ENCODE assay signal across 10 cellular contexts in genomic region chr3:37956353-37957184, GRCh38. TPM values are rescaled to one million over a fixed set of nuclear protein-coding genes. Genes with fewer than 3 reads are reported as not detected.
DNase-seq lines count a peak whose midpoint lies in the region; ATAC-seq and TF ChIP-seq lines count a peak whose summit lies in the region.
"Had no signal": no experiment of that assay in that cellular context is flagged by ENCODE, and none has a peak within 500 bp of the region (broad histone marks: within the 10 kb centered on the region; RNA-seq: fewer than 3 reads in every experiment).

No MANE protein-coding gene starts in this region.

- intact Hi-C loops in testis (cut with DNase I; ENCODE audit: low total_unique reads), result no loop called here

- H3K4me1 Mint-ChIP-seq in activated CD4-positive, alpha-beta T cell treated with anti-CD3 and anti-CD28 coated beads, Interleukin-2, amount 10 ng/mL, durations not matched to agents 7 days and 5 days, result peaks cover 27% of the 10 kb centered on the region
- H3K4me1 Mint-ChIP-seq in activated naive CD8-positive, alpha-beta T cell treated with anti-CD3 and anti-CD28 coated beads, Interleukin-2, amount 10 ng/mL, durations not matched to agents 7 days and 5 days, result peaks cover 20% of the 10 kb centered on the region

- TF ChIP-seq POLR2A in testis (IDR thresholded peaks at IDR 0.05), result no peak

- H3K36me3 Mint-ChIP-seq in activated CD4-positive, alpha-beta T cell treated with anti-CD3 and anti-CD28 coated beads, Interleukin-2, amount 10 ng/mL, durations not matched to agents 7 days and 5 days (ENCODE audit: low read depth), result peaks cover 5% of the 10 kb centered on the region
- no peaks in the 10 kb centered on the region for H3K36me3 Mint-ChIP-seq in activated naive CD8-positive, alpha-beta T cell treated with anti-CD3 and anti-CD28 coated beads, Interleukin-2, amount 10 ng/mL, durations not matched to agents 7 days and 5 days

- H3K4me1 ChIP-seq in mesenchymal stem cell (ENCODE audit: control insufficient read depth, insufficient read depth, low read depth, low read length) (peaks cover 2% of the 10 kb centered on the region), testis (peaks cover 12% of the 10 kb centered on the region)

- H3K4me3 Mint-ChIP-seq in activated CD4-positive, alpha-beta T cell treated with anti-CD3 and anti-CD28 coated beads, Interleukin-2, amount 10 ng/mL, durations not matched to agents 7 days and 5 days, result no peak overlapping the region
- H3K4me3 Mint-ChIP-seq in activated naive CD8-positive, alpha-beta T cell treated with anti-CD3 and anti-CD28 coated beads, Interleukin-2, amount 10 ng/mL, durations not matched to agents 7 days and 5 days, result no peak overlapping the region

- H3K4me3 ChIP-seq in mesenchymal stem cell (ENCODE audit: insufficient read depth in 1 of 2, low read depth in 1 of 2, low read length in 2 of 2), result no peak overlapping the region
- H3K4me3 ChIP-seq in testis, result no peak overlapping the region
- H3K4me3 ChIP-seq: lung had no signal

- H3K9me3 ChIP-seq in mesenchymal stem cell (ENCODE audit: control insufficient read depth, low read length) (no peaks in the 10 kb centered on the region), testis (no peaks in the 10 kb centered on the region)

- peak overlapping the region in 1 of 2 experiments; percentile 29 for H3K14ac ChIP-seq in mesenchymal stem cell (ENCODE audit: low read length in 2 of 2)

- H3K79me1 ChIP-seq in mesenchymal stem cell (replicated peaks; ENCODE audit: low read length, poor library complexity, severe bottlenecking), result peaks cover 13% of the 10 kb centered on the region

- no peak overlapping the region for H3K4me2 ChIP-seq in mesenchymal stem cell (ENCODE audit: low read length, poor library complexity, severe bottlenecking)

- H2BK5ac ChIP-seq in mesenchymal stem cell (ENCODE audit: low read depth, low read length, poor library complexity, severe bottlenecking), result no peak overlapping the region

- peaks cover 19 to 31% of the 10 kb centered on the region in 2 experiments for H3K36me3 ChIP-seq in mesenchymal stem cell (ENCODE audit: control insufficient read depth in 1 of 2, insufficient read depth in 2 of 2, low read depth in 1 of 2, low read length in 2 of 2)
- H3K36me3 ChIP-seq in testis (ENCODE audit: low read depth, missing control alignments), result no peaks in the 10 kb centered on the region

- CTCF ChIA-PET in activated CD4-positive, alpha-beta T cell treated with anti-CD3 and anti-CD28 coated beads, Interleukin-2, amount 10 ng/mL, durations not matched to agents 7 days and 5 days (lab: Charles Lee), result interaction anchor here (0.8 to 4.3 kb wide), 8 partner anchors 9 to 102 kb away, joined by 3 to 26 read pairs (median 4); no protein-coding TSS in a partner anchor

- H3K27ac ChIP-seq in mesenchymal stem cell (ENCODE audit: low read length, poor library complexity, severe bottlenecking) (no peak overlapping the region), testis (peak overlapping the region; percentile 31 to 86)

- DNase-seq in activated CD4-positive, alpha-beta T cell treated with anti-CD3 and anti-CD28 coated beads, Interleukin-2, amount 10 ng/mL, durations not matched to agents 7 days and 5 days, result no peak
- no peak for DNase-seq in activated CD4-positive, alpha-beta T cell treated with anti-CD3 and anti-CD28 coated beads, Interleukin-2, amount 50 U/mL, for 1 hour
- DNase-seq in activated naive CD8-positive, alpha-beta T cell treated with anti-CD3 and anti-CD28 coated beads, Interleukin-2, amount 10 ng/mL, durations not matched to agents 7 days and 5 days, result no peak
- DNase-seq in mesenchymal stem cell (no peak), testis (no peak), DMS153 treated with DMSO at 0.1 percent for 48 hours (lab: John Stamatoyannopoulos, UW; ENCODE audit: unreplicated experiment) (no peak), inferior parietal cortex (ENCODE audit: extremely low spot score) (no peak), NCI-H1048 (lab: John Stamatoyannopoulos, UW) (no peak)
- DNase-seq: T1000 had no signal

- WGBS in mesenchymal stem cell, result 95% methylated on average over 1 of the region's 2 CpGs
- 36 to 45% methylated on average over 2 of the region's 2 CpGs for WGBS in testis, 2 donors

- H2AK5ac ChIP-seq in mesenchymal stem cell (ENCODE audit: low read length, severe bottlenecking), result peak overlapping the region; percentile 74

- no peak overlapping the region for H3K18ac ChIP-seq in mesenchymal stem cell (ENCODE audit: low read depth in 1 of 2, low read length in 2 of 2)

- H2BK12ac ChIP-seq in mesenchymal stem cell (ENCODE audit: low read length in 2 of 2), result no peak overlapping the region

- ATAC-seq in activated naive CD8-positive, alpha-beta T cell treated with anti-CD3 and anti-CD28 coated beads, Interleukin-2, amount 10 ng/mL, durations not matched to agents 7 days and 5 days (ENCODE audit: low read depth), result no peak

- H2BK120ac ChIP-seq in mesenchymal stem cell (ENCODE audit: low read depth, low read length), result no peak overlapping the region

- H2AFZ ChIP-seq in mesenchymal stem cell (ENCODE audit: low read depth, low read length), result no peak overlapping the region

- no peaks in the 10 kb centered on the region for H3K27me3 ChIP-seq in mesenchymal stem cell (ENCODE audit: control insufficient read depth in 1 of 2, insufficient read depth in 1 of 2, low read length in 2 of 2)
- no peaks in the 10 kb centered on the region for H3K27me3 ChIP-seq in testis

- POLR2A ChIA-PET in activated CD4-positive, alpha-beta T cell treated with anti-CD3 and anti-CD28 coated beads, Interleukin-2, amount 10 ng/mL, durations not matched to agents 7 days and 5 days (lab: Charles Lee), result no interaction called here
- POLR2A ChIA-PET in activated naive CD8-positive, alpha-beta T cell treated with anti-CD3 and anti-CD28 coated beads, Interleukin-2, amount 10 ng/mL, durations not matched to agents 7 days and 5 days (lab: Charles Lee), result interaction anchor here (0.7 kb wide), 1 partner anchor 182 kb away, joined by 3 read pairs; no protein-coding TSS in a partner anchor

- H4K8ac ChIP-seq in mesenchymal stem cell (ENCODE audit: low read length), result no peak overlapping the region

- H3K9ac ChIP-seq in mesenchymal stem cell (ENCODE audit: low read length), result no peak overlapping the region

- no peaks in the 10 kb centered on the region for H3K27me3 Mint-ChIP-seq in activated CD4-positive, alpha-beta T cell treated with anti-CD3 and anti-CD28 coated beads, Interleukin-2, amount 10 ng/mL, durations not matched to agents 7 days and 5 days
- H3K27me3 Mint-ChIP-seq in activated naive CD8-positive, alpha-beta T cell treated with anti-CD3 and anti-CD28 coated beads, Interleukin-2, amount 10 ng/mL, durations not matched to agents 7 days and 5 days, result no peaks in the 10 kb centered on the region

- H3K9me3 Mint-ChIP-seq in activated CD4-positive, alpha-beta T cell treated with anti-CD3 and anti-CD28 coated beads, Interleukin-2, amount 10 ng/mL, durations not matched to agents 7 days and 5 days, result peaks cover 5% of the 10 kb centered on the region
- peaks cover 1% of the 10 kb centered on the region for H3K9me3 Mint-ChIP-seq in activated naive CD8-positive, alpha-beta T cell treated with anti-CD3 and anti-CD28 coated beads, Interleukin-2, amount 10 ng/mL, durations not matched to agents 7 days and 5 days

- H3K27ac Mint-ChIP-seq in activated CD4-positive, alpha-beta T cell treated with anti-CD3 and anti-CD28 coated beads, Interleukin-2, amount 10 ng/mL, durations not matched to agents 7 days and 5 days, result peak overlapping the region; percentile 75
- peak overlapping the region; percentile 36 for H3K27ac Mint-ChIP-seq in activated naive CD8-positive, alpha-beta T cell treated with anti-CD3 and anti-CD28 coated beads, Interleukin-2, amount 10 ng/mL, durations not matched to agents 7 days and 5 days

- H2BK15ac ChIP-seq in mesenchymal stem cell (ENCODE audit: low read depth, poor library complexity, severe bottlenecking), result no peak overlapping the region

- no peak overlapping the region for H3K23ac ChIP-seq in mesenchymal stem cell (ENCODE audit: low read length in 2 of 2)

- H3K4ac ChIP-seq in mesenchymal stem cell (ENCODE audit: low read depth in 1 of 2, low read length in 2 of 2), result no peak overlapping the region

- no peak for TF ChIP-seq CTCF in testis (IDR thresholded peaks at IDR 0.05)

- H4K91ac ChIP-seq in mesenchymal stem cell (ENCODE audit: low read length), result no peak overlapping the region

RNA-seq across cellular contexts. Expression of gene VILL, which starts 34.0 kb away (rescaled TPM):
- 10 to 100 TPM; 19.4 to 23.0 TPM for total RNA-seq in activated CD4-positive, alpha-beta T cell treated with anti-CD3 and anti-CD28 coated beads, Interleukin-2, amount 10 ng/mL, durations not matched to agents 7 days and 5 days
- 10 to 100 TPM; 25.2 to 25.3 TPM for total RNA-seq in activated naive CD8-positive, alpha-beta T cell treated with anti-CD3 and anti-CD28 coated beads, Interleukin-2, amount 10 ng/mL, durations not matched to agents 7 days and 5 days
- 0.98 TPM for polyA plus RNA-seq in mesenchymal stem cell (2013, experiment 1 of 2)
- 1.0 TPM for polyA plus RNA-seq in mesenchymal stem cell (2013, experiment 2 of 2)
- total RNA-seq in testis, result 10 to 100 TPM; 16.3 to 17.4 TPM
- polyA plus RNA-seq in testis (ENCODE audit: insufficient read depth, low read depth, low replicate concordance), result 9.5 TPM
